In genomic region chr10:13905281-13905680, GRCh38 we compare ENCODE assay signal across 24 cellular contexts.
"Had no signal": no experiment of that assay in that cellular context is flagged by ENCODE, and none has a peak within 500 bp of the region (broad histone marks: within the 10 kb centered on the region; RNA-seq: fewer than 3 reads in every experiment).

No MANE protein-coding gene starts in this region.

- H3K4me1 ChIP-seq: colonic mucosa, esophagus muscularis mucosa, foreskin keratinocyte, gastroesophageal sphincter, left lung, lower lobe of right lung had no signal

- FAIRE-seq: endometrium, endothelial cell of umbilical vein, frontal cortex had no signal

- H3K4me3 Mint-ChIP-seq: dendritic cell treated with granulocyte-macrophage colony-stimulating factor and Interleukin-4, amounts not matched to agents 40 ng/mL and 50 ng/mL, for 4 days; effector memory CD8-positive, alpha-beta T cell; endodermal cell; immature natural killer cell had no signal

- H3K9me3 Mint-ChIP-seq: effector memory CD8-positive, alpha-beta T cell; endodermal cell; immature natural killer cell had no signal

- H3K4me1 Mint-ChIP-seq: immature natural killer cell had no signal

- H3K4me3 ChIP-seq: colonic mucosa, esophagus muscularis mucosa, gastroesophageal sphincter, heart left ventricle, hepatocyte, left lung, lower lobe of right lung had no signal

- H3K36me3 Mint-ChIP-seq: immature natural killer cell, naive B cell had no signal

- H3K9me3 ChIP-seq: colonic mucosa, esophagus muscularis mucosa, lower lobe of right lung had no signal

- H3K4me2 ChIP-seq: hepatocyte had no signal

- H3K27me3 ChIP-seq: colonic mucosa, esophagus muscularis mucosa, gastroesophageal sphincter, heart left ventricle, hepatocyte, left lung had no signal

- H3K36me3 ChIP-seq: colonic mucosa, esophagus muscularis mucosa, gastroesophageal sphincter, heart left ventricle, left lung, lower lobe of right lung had no signal

- H3K27ac ChIP-seq: colonic mucosa, esophagus muscularis mucosa, foreskin keratinocyte, gastroesophageal sphincter, heart left ventricle, hepatocyte, left lung had no signal

- H3K79me2 ChIP-seq: hepatocyte had no signal

- H2AFZ ChIP-seq: hepatocyte had no signal

- DNase-seq: colonic mucosa; cortex of kidney; effector CD8-positive, alpha-beta T cell; effector memory CD8-positive, alpha-beta T cell; endodermal cell; foreskin keratinocyte; heart left ventricle; hypothalamus; immature natural killer cell; islet precursor cell; left cardiac atrium; left lung; left ventricle myocardium superior; lower lobe of right lung; mesendoderm; midbrain; naive B cell had no signal

- H3K27ac Mint-ChIP-seq: dendritic cell treated with granulocyte-macrophage colony-stimulating factor and Interleukin-4, amounts not matched to agents 40 ng/mL and 50 ng/mL, for 4 days; effector memory CD8-positive, alpha-beta T cell; endodermal cell; immature natural killer cell had no signal

- ATAC-seq: effector memory CD8-positive, alpha-beta T cell; foreskin keratinocyte; gastroesophageal sphincter; heart left ventricle; left cardiac atrium; left lung; left ventricle myocardium superior; lower lobe of right lung had no signal
